11 cellular contexts compared by ENCODE assay signal in genomic region chr1:92957020-92957734, GRCh38. TPM values are rescaled to one million over a fixed set of nuclear protein-coding genes. Genes with fewer than 3 reads are reported as not detected.
DNase-seq lines count a peak whose midpoint lies in the region; ATAC-seq, FAIRE-seq and TF ChIP-seq lines count a peak whose summit lies in the region.
"Had no signal": no experiment of that assay in that cellular context is flagged by ENCODE, and none has a peak within 500 bp of the region (broad histone marks: within the 10 kb centered on the region; RNA-seq: fewer than 3 reads in every experiment).

No MANE protein-coding gene starts in this region.

- H3K4me3 ChIP-seq in gastroesophageal sphincter (no peak overlapping the region), PC-9 (no peak overlapping the region), right cardiac atrium (ENCODE audit: low read length) (no peak overlapping the region)
- H3K4me3 ChIP-seq: cardiac muscle cell had no signal

- CTCF ChIA-PET in PC-9 (lab: Charles Lee), result interaction anchor here (0.6 kb wide), 1 partner anchor 210 kb away, joined by 4 read pairs; no protein-coding TSS in a partner anchor

- peak overlapping the region in 3 of 4 donors; percentile 21 to 48 (median 39) for H3K27ac ChIP-seq in gastroesophageal sphincter
- H3K27ac ChIP-seq in PC-9, result no peak overlapping the region
- H3K27ac ChIP-seq in right cardiac atrium (ENCODE audit: low read length), result no peak overlapping the region
- H3K27ac ChIP-seq: cardiac muscle cell, VCaP had no signal

- DNase-seq in GM12891 (ENCODE audit: insufficient read length, low spot score) (no peak), PC-9 (no peak), right cardiac atrium (no peak), amniotic stem cell (lab: John Stamatoyannopoulos, UW) (no peak), cerebellar nuclear complex (lab: John Stamatoyannopoulos, UW) (no peak)
- DNase-seq: posterior cingulate gyrus had no signal

- POLR2A ChIA-PET in PC-9 (lab: Charles Lee; ENCODE audit: unreplicated experiment), result interaction anchor here (0.6 kb wide), 1 partner anchor 618 kb away, joined by 5 read pairs; no protein-coding TSS in a partner anchor

- no peaks in the 10 kb centered on the region for H3K36me3 ChIP-seq in gastroesophageal sphincter
- no peaks in the 10 kb centered on the region for H3K36me3 ChIP-seq in PC-9 (ENCODE audit: low read depth)
- H3K36me3 ChIP-seq: cardiac muscle cell had no signal

- no peaks in the 10 kb centered on the region for H3K9me2 ChIP-seq in PC-9 (ENCODE audit: insufficient read depth)

- no peaks in the 10 kb centered on the region for H3K9me3 ChIP-seq in gastroesophageal sphincter
- no peaks in the 10 kb centered on the region for H3K9me3 ChIP-seq in PC-9 (ENCODE audit: insufficient read depth, low read depth)
- H3K9me3 ChIP-seq in right cardiac atrium (ENCODE audit: control insufficient read depth, low read length), result no peaks in the 10 kb centered on the region

- peaks cover 41% of the 10 kb centered on the region for H3K79me2 ChIP-seq in PC-9 (ENCODE audit: low read depth)

- 52 to 60% methylated on average over 5 of the region's 5 CpGs for WGBS in gastroesophageal sphincter (ENCODE audit: low coverage in 1 of 2), 2 donors
- 69% methylated on average over 5 of the region's 5 CpGs for WGBS in right cardiac atrium

- H3K4me2 ChIP-seq in PC-9, result no peak overlapping the region

- H3K27me3 ChIP-seq in gastroesophageal sphincter, result no peaks in the 10 kb centered on the region
- H3K27me3 ChIP-seq in PC-9 (ENCODE audit: insufficient read depth, low read depth), result no peaks in the 10 kb centered on the region
- H3K27me3 ChIP-seq in right cardiac atrium (ENCODE audit: control insufficient read depth, insufficient read depth), result no peaks in the 10 kb centered on the region
- H3K27me3 ChIP-seq: cardiac muscle cell had no signal

- TF ChIP-seq CTCF in gastroesophageal sphincter (IDR thresholded peaks at IDR 0.05) (no peak), PC-9 (conservative IDR thresholded peaks at IDR 0.05) (no peak)

- TF ChIP-seq POLR2A in GM12891 (IDR thresholded peaks at IDR 0.05; ENCODE audit: low read depth, low read length) (no peak), gastroesophageal sphincter (IDR thresholded peaks at IDR 0.05) (no peak)

- peaks cover 4% of the 10 kb centered on the region; the same call in 1 of the 2 replicates for H3F3A ChIP-seq in PC-9 (ENCODE audit: insufficient read depth, low read depth)

- ATAC-seq in GM21360 (IDR thresholded peaks at IDR 0.05; ENCODE audit: unreplicated experiment) (peak; percentile 19), HG03565 (IDR thresholded peaks at IDR 0.05; ENCODE audit: unreplicated experiment) (peak; percentile 30), gastroesophageal sphincter (no peak), right cardiac atrium (no peak)

- TF ChIP-seq EP300 in gastroesophageal sphincter (IDR thresholded peaks at IDR 0.05), result no peak

- intact Hi-C loops in PC-9 (cut with micrococcal nuclease; ENCODE audit: unreplicated experiment) (no loop called here), right cardiac atrium (cut with DNase I) (no loop called here)

- H3K4me1 ChIP-seq in gastroesophageal sphincter (peaks cover 0 to 61% (median 8%) of the 10 kb centered on the region in 3 donors), PC-9 (replicated peaks; ENCODE audit: insufficient read depth) (peaks cover 2% of the 10 kb centered on the region), right cardiac atrium (ENCODE audit: control insufficient read depth, insufficient read depth, low read length) (no peaks in the 10 kb centered on the region)

- peak; percentile 95 for FAIRE-seq in GM12891 (lab: Jason Lieb, UNC)

- no peaks in the 10 kb centered on the region for H4K20me1 ChIP-seq in PC-9 (ENCODE audit: insufficient read depth)

- BruUV-seq in PC-9 (replicated peaks; lab: Mats Ljungman, UMichigan), result no TSS peak

- no peak overlapping the region for H2AFZ ChIP-seq in PC-9

TF ChIP-seq in GM12891, 5 proteins besides CTCF, POLR2A, EP300 and RAD21:
- no peak for TF ChIP-seq SPI1 (IDR thresholded peaks at IDR 0.05; ENCODE audit: low read depth, low read length)
- TF ChIP-seq TAF1 (IDR thresholded peaks at IDR 0.05; ENCODE audit: low read depth, low read length), result no peak
- no peak for TF ChIP-seq PAX5 (IDR thresholded peaks at IDR 0.05; ENCODE audit: insufficient read depth, low read length, severe bottlenecking)

RNA-seq across cellular contexts. Expression of gene DIPK1A, which starts 4.1 kb away (rescaled TPM):
- polyA plus RNA-seq in GM12891 (2012; ENCODE audit: low read depth, missing spikeins), result 1.7 TPM
- 10 to 100 TPM; 10.2 to 39.2 (median 32.9) TPM for total RNA-seq in gastroesophageal sphincter
- 10.5 and 11.2 TPM in 2 replicates for total RNA-seq in PC-9 (2021)
- 10 to 100 TPM in 1 of 4 donors, 1 to 10 TPM in 3; 7.8 to 10.1 (median 8.3) TPM for total RNA-seq in right cardiac atrium
- polyA plus RNA-seq in right cardiac atrium, result 4.4 TPM

Comparison
In these comparisons a context has a peak if more than half of its experiments do, and no peak if none do; other contexts are left out.
1. ATAC-seq: peak in GM21360 (single experiment) and HG03565 (single experiment); none in gastroesophageal sphincter (single experiment) and right cardiac atrium (0 of 2).
2. H3K27ac ChIP-seq: peak in gastroesophageal sphincter (3 of 4); none in PC-9 (single experiment) and right cardiac atrium (single experiment).